ENCODE assay signal across 1 cellular context in the genomic region with DNA sequence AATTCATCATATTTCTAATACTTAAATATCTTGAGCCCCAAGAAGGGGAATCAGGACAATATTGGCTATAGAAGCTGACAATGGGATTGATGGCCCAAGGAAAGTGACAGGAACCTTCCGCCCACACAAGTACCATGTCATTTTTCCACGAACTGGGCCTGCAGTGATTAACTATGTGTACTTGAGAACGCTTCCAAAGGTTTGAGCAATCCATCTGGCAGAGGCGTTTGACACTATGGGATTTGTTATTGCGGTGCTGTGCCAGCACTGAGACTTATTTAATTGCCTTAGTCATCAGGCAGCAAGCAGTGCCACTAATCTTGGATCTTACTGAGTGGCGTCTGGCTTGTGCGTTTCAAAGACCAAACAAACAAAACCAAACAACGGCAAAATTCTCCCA.
TF ChIP-seq lines count a peak whose summit lies in the region.

No MANE protein-coding gene starts in this region.

TF ChIP-seq in HEK293, 187 proteins besides CTCF, POLR2A, EP300 and RAD21 (continued from another document):
- TF ChIP-seq KLF9 (tag by site-specific recombination; IDR thresholded peaks at IDR 0.05; ENCODE audit: low read depth): no peak
TF ChIP-seq in HEK293: peak in this region for 8.
